ENCODE assay signal across 20 cellular contexts in genomic region chr6:63734923-63735322, GRCh38.
A peak's percentile ranks its signal among the peaks of the same experiment; 100 is the strongest.
DNase-seq lines count a peak whose midpoint lies in the region; ATAC-seq, FAIRE-seq and TF ChIP-seq lines count a peak whose summit lies in the region.
"Had no signal": no experiment of that assay in that cellular context is flagged by ENCODE, and none has a peak within 500 bp of the region (broad histone marks: within the 10 kb centered on the region; RNA-seq: fewer than 3 reads in every experiment).

No MANE protein-coding gene starts in this region.

- no peaks in the 10 kb centered on the region for H4K20me1 ChIP-seq in HepG2 (ENCODE audit: insufficient read depth, low read length)
- H4K20me1 ChIP-seq: BLaER1 treated with 17β-estradiol and CSF1 and Interleukin-3, amounts not matched to agents 10 nM and 100 nM had no signal

- peaks cover 24% of the 10 kb centered on the region for H3K4me1 ChIP-seq in HepG2 (ENCODE audit: insufficient read depth, low read length)
- peaks cover 0 to 5% (median 2%) of the 10 kb centered on the region in 4 donors for H3K4me1 ChIP-seq in right lobe of liver
- peaks cover 27% of the 10 kb centered on the region for H3K4me1 ChIP-seq in RWPE2 (ENCODE audit: insufficient read depth, poor library complexity, severe bottlenecking)
- H3K4me1 ChIP-seq: BLaER1 treated with 17β-estradiol and CSF1 and Interleukin-3, amounts not matched to agents 10 nM and 100 nM had no signal

- TF ChIP-seq RAD21 in HepG2 (CRISPR knock-in tag; IDR thresholded peaks at IDR 0.05), result no peak

- no peak for FAIRE-seq in HepG2 (lab: Jason Lieb, UNC)
- FAIRE-seq: HTR-8/SVneo had no signal

- no peak overlapping the region for H3K4me3 ChIP-seq in HepG2 (replicated peaks in 1 of 3; ENCODE audit: insufficient read depth in 1 of 3, low read depth in 2 of 3, low read length in 3 of 3)
- no peak overlapping the region for H3K4me3 ChIP-seq in right lobe of liver
- no peak overlapping the region for H3K4me3 ChIP-seq in RWPE2 (ENCODE audit: severe bottlenecking)
- H3K4me3 ChIP-seq: BLaER1 treated with 17β-estradiol and CSF1 and Interleukin-3, amounts not matched to agents 10 nM and 100 nM had no signal

- no peaks in the 10 kb centered on the region for H3K79me2 ChIP-seq in HepG2 (ENCODE audit: insufficient read depth, low read length)

- no peaks in the 10 kb centered on the region for H3K4me1 Mint-ChIP-seq in nephron progenitor cell
- H3K4me1 Mint-ChIP-seq: B cell, H9, IgD-negative memory B cell had no signal

- no peak overlapping the region for H3K4me3 Mint-ChIP-seq in nephron progenitor cell
- H3K4me3 Mint-ChIP-seq: B cell; CD8-positive, alpha-beta memory T cell; H9; IgD-negative memory B cell had no signal

- TF ChIP-seq CTCF in HepG2 (CRISPR knock-in tag; IDR thresholded peaks at IDR 0.05), result no peak
- no peak for TF ChIP-seq CTCF in right lobe of liver (IDR thresholded peaks at IDR 0.05)
- no peak for TF ChIP-seq CTCF in RWPE2 (IDR thresholded peaks at IDR 0.05; ENCODE audit: poor library complexity, severe bottlenecking)
- TF ChIP-seq CTCF in nephron progenitor cell (IDR thresholded peaks at IDR 0.05), result no peak

- TF ChIP-seq EP300 in HepG2 (IDR thresholded peaks at IDR 0.05; ENCODE audit: low read depth in 2 of 2, low read length in 2 of 2), result peak in 1 of 2 experiments; percentile 14; a peak in 1 of 4 replicates
- no peak for TF ChIP-seq EP300 in HepG2 (CRISPR knock-in tag; IDR thresholded peaks at IDR 0.05; ENCODE audit: borderline replicate concordance)

- no peaks in the 10 kb centered on the region for H3K27me3 ChIP-seq in HepG2 (ENCODE audit: control insufficient read depth in 1 of 2, insufficient read depth in 2 of 2, low read length in 2 of 2)
- no peaks in the 10 kb centered on the region for H3K27me3 ChIP-seq in right lobe of liver
- no peaks in the 10 kb centered on the region for H3K27me3 ChIP-seq in RWPE2 (ENCODE audit: insufficient read depth, poor library complexity, severe bottlenecking)
- H3K27me3 ChIP-seq: BLaER1 treated with 17β-estradiol and CSF1 and Interleukin-3, amounts not matched to agents 10 nM and 100 nM had no signal

- BruUV-seq in HepG2 (replicated peaks; lab: Mats Ljungman, UMichigan), result no TSS peak

- POLR2A ChIA-PET in HepG2 (lab: Yijun Ruan, JAX), result no interaction called here

- H3K9ac ChIP-seq in HepG2 (ENCODE audit: insufficient read depth, low read depth, low read length), result no peak overlapping the region
- H3K9ac ChIP-seq: BLaER1 treated with 17β-estradiol and CSF1 and Interleukin-3, amounts not matched to agents 10 nM and 100 nM had no signal

- no peak overlapping the region for H3K4me2 ChIP-seq in HepG2 (ENCODE audit: low read depth, low read length)
- H3K4me2 ChIP-seq: BLaER1 treated with 17β-estradiol and CSF1 and Interleukin-3, amounts not matched to agents 10 nM and 100 nM had no signal

- H3K27ac ChIP-seq in HepG2 (ENCODE audit: extremely low read length, insufficient read depth, low read length), result no peak overlapping the region
- no peak overlapping the region for H3K27ac ChIP-seq in right lobe of liver
- no peak overlapping the region for H3K27ac ChIP-seq in RWPE2 (ENCODE audit: poor library complexity, severe bottlenecking)
- H3K27ac ChIP-seq in epithelial cell of prostate, result no peak overlapping the region
- H3K27ac ChIP-seq: BLaER1 treated with 17β-estradiol and CSF1 and Interleukin-3, amounts not matched to agents 10 nM and 100 nM; HL-60 had no signal

- ATAC-seq in HepG2, result peak; percentile 28; the same call in 2 of the 3 replicates
- no peak for ATAC-seq in right lobe of liver
- peak; percentile 73 for ATAC-seq in RWPE2 (ENCODE audit: low read depth)
- no peak for ATAC-seq in HG03097 (IDR thresholded peaks at IDR 0.05; ENCODE audit: low FRiP score, unreplicated experiment)

- no peak overlapping the region for H3K27ac Mint-ChIP-seq in nephron progenitor cell
- H3K27ac Mint-ChIP-seq: B cell; CD8-positive, alpha-beta memory T cell; H9; IgD-negative memory B cell had no signal

- H3K9me3 Mint-ChIP-seq in nephron progenitor cell, result peaks cover 23% of the 10 kb centered on the region

- H3K36me3 ChIP-seq in HepG2 (replicated peaks in 1 of 2; ENCODE audit: control insufficient read depth in 1 of 2, insufficient read depth in 2 of 2, low read length in 2 of 2), result peaks cover 0 to 1% of the 10 kb centered on the region in 2 experiments; a peak in 1 of 5 replicates
- no peaks in the 10 kb centered on the region for H3K36me3 ChIP-seq in right lobe of liver
- H3K36me3 ChIP-seq in RWPE2 (ENCODE audit: low read depth), result no peaks in the 10 kb centered on the region

- intact Hi-C loops in HepG2 (cut with micrococcal nuclease; ENCODE audit: unreplicated experiment) (no loop called here), right lobe of liver (cut with DNase I) (no loop called here)

- TF ChIP-seq POLR2A in HepG2 (IDR thresholded peaks at IDR 0.05; ENCODE audit: insufficient read depth in 1 of 2, low read depth in 2 of 2, low read length in 2 of 2) (no peak), right lobe of liver (IDR thresholded peaks at IDR 0.05) (no peak)

- peaks cover 5% of the 10 kb centered on the region for H3K36me3 Mint-ChIP-seq in nephron progenitor cell (ENCODE audit: low read depth)

- CTCF ChIA-PET in HepG2 (lab: Yijun Ruan, JAX; ENCODE audit: low intra/inter-chr PET ratio, low total read pairs), result no interaction called here

- in situ Hi-C loops in HepG2 (cut with HindIII; ENCODE audit: extremely low pct_ligation_motif_present, low pct_unique_long_range_greater_than_20kb), result no loop called here

- no peaks in the 10 kb centered on the region for H3K27me3 Mint-ChIP-seq in nephron progenitor cell (ENCODE audit: low read depth, poor library complexity)
- H3K27me3 Mint-ChIP-seq: B cell; CD8-positive, alpha-beta memory T cell; IgD-negative memory B cell had no signal

- WGBS in HepG2 (ENCODE audit: low lambda C conversion rate), result 49% methylated on average over 3 of the region's 3 CpGs
- 78% methylated on average over 3 of the region's 3 CpGs for WGBS in right lobe of liver (ENCODE audit: insufficient coverage, low coverage, low lambda C conversion rate, missing lambda C conversion rate)

- H3K9me3 ChIP-seq in HepG2 (ENCODE audit: low read length), result no peaks in the 10 kb centered on the region
- no peaks in the 10 kb centered on the region for H3K9me3 ChIP-seq in right lobe of liver
- no peaks in the 10 kb centered on the region for H3K9me3 ChIP-seq in RWPE2 (ENCODE audit: severe bottlenecking)

- DNase-seq in HepG2 (ENCODE audit: low spot score), result peak; percentile 30
- no peak for DNase-seq in right lobe of liver
- DNase-seq in RWPE2 (ENCODE audit: low spot score), result no peak
- DNase-seq in epithelial cell of prostate (ENCODE audit: low read depth, low spot score), result peak; percentile 20
- DNase-seq in stimulated activated CD4-positive, alpha-beta T cell treated with anti-CD3 and anti-CD28 coated beads, Interleukin-4, amount 100 ng/mL, for 4 hours, result no peak
- DNase-seq in nephron progenitor cell, result no peak
- DNase-seq: CD8-positive, alpha-beta memory T cell; COR-L47; DMS 273 treated with DMSO at 0.1 percent for 48 hours; DMS79; GF-D8; GOT3; H9; KBM-7 had no signal

- H2AFZ ChIP-seq in HepG2 (ENCODE audit: low read length), result no peak overlapping the region

TF ChIP-seq in HepG2, 621 proteins besides CTCF, POLR2A, EP300 and RAD21 (continues in another document):
- TF ChIP-seq IRF1 (CRISPR knock-in tag; IDR thresholded peaks at IDR 0.05; ENCODE audit: low read depth) (no peak), ARID5B (CRISPR knock-in tag; IDR thresholded peaks at IDR 0.05) (peak; percentile 55; the same call in 1 of the 2 replicates), SRSF1 (optimal IDR thresholded peaks at IDR 0.05; ENCODE audit: low read depth, low read length) (no peak), ZFY (CRISPR knock-in tag; IDR thresholded peaks at IDR 0.05) (no peak), ZNF549 (CRISPR knock-in tag; IDR thresholded peaks at IDR 0.05) (no peak), SAP130 (CRISPR knock-in tag; IDR thresholded peaks at IDR 0.05; ENCODE audit: low read depth) (peak; percentile 24; the same call in 1 of the 2 replicates)

Comparison
In these comparisons a context has a peak if more than half of its experiments do, and no peak if none do; other contexts are left out.
1. ATAC-seq: peak in HepG2 (single experiment) and RWPE2 (single experiment); none in right lobe of liver (0 of 4) and HG03097 (single experiment).
2. DNase-seq: peak in HepG2 (single experiment) and epithelial cell of prostate (single experiment); none in right lobe of liver (0 of 3), RWPE2 (single experiment), stimulated activated CD4-positive, alpha-beta T cell treated with anti-CD3 and anti-CD28 coated beads, Interleukin-4, amount 100 ng/mL, for 4 hours (0 of 2) and nephron progenitor cell (single experiment).